Comparison of ENCODE assay signal across 9 cellular contexts in genomic region chr12:31966558-31967205, GRCh38. TPM values are rescaled to one million over a fixed set of nuclear protein-coding genes. Genes with fewer than 3 reads are reported as not detected.
DNase-seq lines count a peak whose midpoint lies in the region; ATAC-seq, FAIRE-seq and TF ChIP-seq lines count a peak whose summit lies in the region.
"Had no signal": no experiment of that assay in that cellular context is flagged by ENCODE, and none has a peak within 500 bp of the region (broad histone marks: within the 10 kb centered on the region; RNA-seq: fewer than 3 reads in every experiment).

No MANE protein-coding gene starts in this region.

- H3K27me3 ChIP-seq in liver (ENCODE audit: control insufficient read depth in 4 of 4, insufficient read depth in 4 of 4, low read length in 3 of 4) (no peaks in the 10 kb centered on the region), HepG2 (ENCODE audit: control insufficient read depth in 1 of 2, insufficient read depth in 2 of 2, low read length in 2 of 2) (no peaks in the 10 kb centered on the region), sigmoid colon (no peaks in the 10 kb centered on the region)

- H3K36me3 ChIP-seq in liver (ENCODE audit: control insufficient read depth in 4 of 4, insufficient read depth in 3 of 4, low read depth in 1 of 4, low read length in 3 of 4) (peaks cover 3 to 33% (median 14%) of the 10 kb centered on the region in 4 donors), HepG2 (replicated peaks in 1 of 2; ENCODE audit: control insufficient read depth in 1 of 2, insufficient read depth in 2 of 2, low read length in 2 of 2) (peaks cover 1 to 24% of the 10 kb centered on the region in 2 experiments; a peak in 4 of 5 replicates), sigmoid colon (peaks cover 0 to 30% (median 16%) of the 10 kb centered on the region in 4 donors)

- no peaks in the 10 kb centered on the region for H4K20me1 ChIP-seq in HepG2 (ENCODE audit: insufficient read depth, low read length)

- no peak overlapping the region for H3K4me3 ChIP-seq in liver (ENCODE audit: low read depth in 1 of 3, low read length in 3 of 3)
- no peak overlapping the region for H3K4me3 ChIP-seq in HepG2 (replicated peaks in 1 of 3; ENCODE audit: insufficient read depth in 1 of 3, low read depth in 2 of 3, low read length in 3 of 3)
- no peak overlapping the region for H3K4me3 ChIP-seq in sigmoid colon

- no peak overlapping the region for H3K4me3 Mint-ChIP-seq in mesothelial cell of epicardium

- peak overlapping the region; percentile 41 for H3K27ac Mint-ChIP-seq in mesothelial cell of epicardium

- DNase-seq in HepG2 (ENCODE audit: low spot score): no peak
- DNase-seq in astrocyte of the hippocampus (ENCODE audit: low read depth, low spot score): peak; percentile 3
- DNase-seq in mesothelial cell of epicardium (ENCODE audit: low spot score in 2 of 2, unreplicated experiment in 2 of 2): no peak
- no peak for DNase-seq in NCI-H510A (lab: John Stamatoyannopoulos, UW)
- no peak for DNase-seq in HCEC 1CT
- no peak for DNase-seq in sigmoid colon
- DNase-seq: occipital lobe had no signal

- FAIRE-seq in HepG2 (lab: Jason Lieb, UNC): no peak

- BruUV-seq in HepG2 (replicated peaks; lab: Mats Ljungman, UMichigan): no TSS peak

- no peak overlapping the region for H3K4me2 ChIP-seq in HepG2 (ENCODE audit: low read depth, low read length)

- peaks cover 34% of the 10 kb centered on the region for H3K79me2 ChIP-seq in HepG2 (ENCODE audit: insufficient read depth, low read length)

- in situ Hi-C loops in HepG2 (cut with HindIII; ENCODE audit: extremely low pct_ligation_motif_present, low pct_unique_long_range_greater_than_20kb): no loop called here

- TF ChIP-seq CTCF in liver (IDR thresholded peaks at IDR 0.05; ENCODE audit: low read depth, low read length, missing input control): no peak
- TF ChIP-seq CTCF in HepG2 (CRISPR knock-in tag; IDR thresholded peaks at IDR 0.05): no peak
- TF ChIP-seq CTCF in mesothelial cell of epicardium (IDR thresholded peaks at IDR 0.05; ENCODE audit: unreplicated experiment): no peak
- TF ChIP-seq CTCF in sigmoid colon (IDR thresholded peaks at IDR 0.05): no peak

- H2AFZ ChIP-seq in HepG2 (ENCODE audit: low read length): no peak overlapping the region

- peak overlapping the region; percentile 48 to 68 for H3K27ac ChIP-seq in liver (ENCODE audit: low read depth in 1 of 2, low read length in 2 of 2)
- no peak overlapping the region for H3K27ac ChIP-seq in HepG2 (ENCODE audit: extremely low read length, insufficient read depth, low read length)
- peak overlapping the region in 1 of 4 donors; percentile 43 for H3K27ac ChIP-seq in sigmoid colon

- peaks cover 28% of the 10 kb centered on the region for H3K4me1 Mint-ChIP-seq in mesothelial cell of epicardium

- CTCF ChIA-PET in HepG2 (lab: Yijun Ruan, JAX; ENCODE audit: low intra/inter-chr PET ratio, low total read pairs): no interaction called here

- ATAC-seq in HepG2 (no peak), GM19328 (IDR thresholded peaks at IDR 0.05; ENCODE audit: unreplicated experiment) (no peak)

- peaks cover 21% of the 10 kb centered on the region for H3K9me3 Mint-ChIP-seq in mesothelial cell of epicardium

- intact Hi-C loops in HepG2 (cut with micrococcal nuclease; ENCODE audit: unreplicated experiment): no loop called here
- intact Hi-C loops in sigmoid colon (cut with DNase I): loop anchor here (10.0 kb wide), 1 partner anchor 338 kb away; no protein-coding TSS in a partner anchor

- H3K9ac ChIP-seq in liver (ENCODE audit: low read depth in 1 of 2, low read length in 2 of 2): peak overlapping the region in 1 of 2 donors; percentile 24
- H3K9ac ChIP-seq in HepG2 (ENCODE audit: insufficient read depth, low read depth, low read length): no peak overlapping the region

- no peaks in the 10 kb centered on the region for H3K27me3 Mint-ChIP-seq in mesothelial cell of epicardium (ENCODE audit: low read depth)

- TF ChIP-seq RAD21 in liver (IDR thresholded peaks at IDR 0.05) (peak; percentile 3 to 40), HepG2 (CRISPR knock-in tag; IDR thresholded peaks at IDR 0.05) (no peak)

- 45% methylated on average over 5 of the region's 5 CpGs for WGBS in liver
- WGBS in HepG2 (ENCODE audit: low lambda C conversion rate): 90% methylated on average over 5 of the region's 5 CpGs
- 67 to 77% methylated on average over 5 of the region's 5 CpGs for WGBS in sigmoid colon, 2 donors

- peaks cover 64% of the 10 kb centered on the region for H3K36me3 Mint-ChIP-seq in mesothelial cell of epicardium

- no peak for TF ChIP-seq EP300 in HepG2 (IDR thresholded peaks at IDR 0.05; ENCODE audit: low read depth in 2 of 2, low read length in 2 of 2)
- TF ChIP-seq EP300 in HepG2 (CRISPR knock-in tag; IDR thresholded peaks at IDR 0.05; ENCODE audit: borderline replicate concordance): no peak
- TF ChIP-seq EP300 in sigmoid colon (IDR thresholded peaks at IDR 0.05): no peak

- H3K4me1 ChIP-seq in liver (ENCODE audit: control insufficient read depth in 4 of 4, insufficient read depth in 4 of 4, low read length in 3 of 4) (peaks cover 14 to 36% (median 17%) of the 10 kb centered on the region in 4 donors), HepG2 (ENCODE audit: insufficient read depth, low read length) (peaks cover 12% of the 10 kb centered on the region), sigmoid colon (peaks cover 0 to 32% (median 20%) of the 10 kb centered on the region in 4 donors)

- POLR2A ChIA-PET in HepG2 (lab: Yijun Ruan, JAX): no interaction called here

- H3K9me3 ChIP-seq in liver (ENCODE audit: control insufficient read depth in 4 of 4, low read length in 3 of 4): no peaks in the 10 kb centered on the region
- H3K9me3 ChIP-seq in HepG2 (ENCODE audit: low read length): peaks cover 2% of the 10 kb centered on the region; the same call in 1 of the 2 replicates
- H3K9me3 ChIP-seq in sigmoid colon: no peaks in the 10 kb centered on the region

- TF ChIP-seq POLR2A in HepG2 (IDR thresholded peaks at IDR 0.05; ENCODE audit: insufficient read depth in 1 of 2, low read depth in 2 of 2, low read length in 2 of 2) (no peak), sigmoid colon (IDR thresholded peaks at IDR 0.05) (no peak)

TF ChIP-seq in liver, 16 proteins besides CTCF, POLR2A, EP300 and RAD21 (continues in another document):
- TF ChIP-seq EGR1 (IDR thresholded peaks at IDR 0.05; ENCODE audit: low read depth in 2 of 2) (no peak), HNF4A (conservative IDR thresholded peaks at IDR 0.05) (peak; percentile 21 to 78), HNF4G (IDR thresholded peaks at IDR 0.05) (no peak)

TF ChIP-seq in HepG2, 621 proteins besides CTCF, POLR2A, EP300 and RAD21 (continues in another document):
- TF ChIP-seq HBP1 (CRISPR knock-in tag; IDR thresholded peaks at IDR 0.05; ENCODE audit: low read depth) (no peak), HMGXB4 (CRISPR knock-in tag; IDR thresholded peaks at IDR 0.05; ENCODE audit: borderline replicate concordance in 1 of 2, low read depth in 1 of 2) (no peak)

RNA-seq across cellular contexts. Expression of gene RESF1, which starts 7.5 kb away (rescaled TPM):
- total RNA-seq in liver: 10 to 100 TPM; 41.4 to 69.7 TPM
- 10 to 100 TPM; 19.5 to 33.0 TPM for polyA plus RNA-seq in liver
- total RNA-seq in HepG2 (2016; rRNA removed; fragmentation: Illumina TruSeq; extraction: Trizol): 16.8 and 19.6 TPM in 2 replicates
- total RNA-seq in HepG2 (2016; cell fraction: cytosol; rRNA removed; fragmentation: Illumina TruSeq; extraction: Trizol; ENCODE audit: low read depth): 7.5 and 7.6 TPM in 2 replicates
- 17.0 and 17.2 TPM in 2 replicates for total RNA-seq in HepG2 (2016; cell fraction: insoluble cytoplasmic fraction; rRNA removed; fragmentation: Illumina TruSeq; extraction: Trizol)
- 14.6 and 16.5 TPM in 2 replicates for total RNA-seq in HepG2 (2016; cell fraction: membrane; rRNA removed; fragmentation: Illumina TruSeq; extraction: Trizol)
- total RNA-seq in HepG2 (2016; cell fraction: nucleus; rRNA removed; fragmentation: Illumina TruSeq; extraction: Trizol): 21.5 and 27.0 TPM in 2 replicates
- polyA plus RNA-seq in HepG2 (2011; rRNA removed): 7.9 and 8.1 TPM in 2 replicates
- 3.8 and 6.9 TPM in 2 replicates for polyA plus RNA-seq in HepG2 (2011; cell fraction: cytosol; rRNA removed)
- polyA plus RNA-seq in HepG2 (2011; cell fraction: nucleus; rRNA removed): 5.4 and 9.5 TPM in 2 replicates
- polyA plus RNA-seq in HepG2 (2012): 13.3 and 13.5 TPM in 2 replicates
- polyA plus RNA-seq in HepG2 (2016; cell fraction: cytosol; fragmentation: Illumina TruSeq; extraction: Trizol; ENCODE audit: low read depth): 8.1 and 10.1 TPM in 2 replicates
- 14.7 and 15.3 TPM in 2 replicates for polyA plus RNA-seq in HepG2 (2016; cell fraction: insoluble cytoplasmic fraction; fragmentation: Illumina TruSeq; extraction: Trizol; ENCODE audit: low read depth)
- 10.7 and 12.4 TPM in 2 replicates for polyA plus RNA-seq in HepG2 (2016; cell fraction: membrane; fragmentation: Illumina TruSeq; extraction: Trizol; ENCODE audit: low read depth)
- polyA plus RNA-seq in HepG2 (2016; cell fraction: nucleus; fragmentation: Illumina TruSeq; extraction: Trizol; ENCODE audit: insufficient read depth, low read depth): 25.7 and 28.8 TPM in 2 replicates
- polyA minus RNA-seq in HepG2 (2011; rRNA and poly(A)+ RNA removed; ENCODE audit: low replicate concordance): 4.4 and 8.3 TPM in 2 replicates
- polyA minus RNA-seq in HepG2 (2011; cell fraction: cytosol; rRNA and poly(A)+ RNA removed): 11.1 and 13.0 TPM in 2 replicates
- polyA minus RNA-seq in HepG2 (2011; cell fraction: nucleus; rRNA and poly(A)+ RNA removed): 25.9 and 43.3 TPM in 2 replicates
- 61.9 to 68.4 TPM (median 65.3 TPM) in 3 replicates for total RNA-seq in mesothelial cell of epicardium
- 10 to 100 TPM; 33.5 to 49.4 (median 41.2) TPM for total RNA-seq in sigmoid colon
- 10 to 100 TPM; 22.2 to 43.4 (median 28.2) TPM for polyA plus RNA-seq in sigmoid colon
